In the genomic region with DNA sequence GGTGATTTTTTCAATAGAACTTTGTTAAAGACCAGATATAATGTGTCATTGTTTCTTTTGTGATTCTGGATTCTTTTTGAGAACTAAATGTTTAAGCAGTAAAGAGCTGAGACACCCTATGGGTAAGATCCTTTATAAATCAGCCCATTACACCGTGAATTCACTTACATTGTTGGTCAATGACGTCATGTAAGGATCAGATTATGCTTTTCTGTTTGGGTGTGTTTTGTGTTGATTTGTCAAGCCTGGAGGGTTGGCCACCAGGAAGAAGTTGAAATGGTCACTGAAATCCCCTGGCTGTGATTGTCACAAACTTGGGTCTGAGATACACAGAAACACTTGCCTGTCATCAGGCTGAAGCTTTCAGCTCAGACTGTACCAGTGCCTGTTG, we compare ENCODE assay signal across 11 cellular contexts. TPM values are rescaled to one million over a fixed set of nuclear protein-coding genes. Genes with fewer than 3 reads are reported as not detected.
A peak's percentile ranks its signal among the peaks of the same experiment; 100 is the strongest.
DNase-seq lines count a peak whose midpoint lies in the region; ATAC-seq, FAIRE-seq and TF ChIP-seq lines count a peak whose summit lies in the region.
"Had no signal": no experiment of that assay in that cellular context is flagged by ENCODE, and none has a peak within 500 bp of the region (broad histone marks: within the 10 kb centered on the region; RNA-seq: fewer than 3 reads in every experiment).

No MANE protein-coding gene starts in this region.

- peak overlapping the region; percentile 41 for H3K27ac Mint-ChIP-seq in Calu3 (ENCODE audit: unreplicated experiment)

- intact Hi-C loops in Calu3 (cut with micrococcal nuclease; ENCODE audit: unreplicated experiment) = loop anchor here (2.0 kb wide), 1 partner anchor 23 kb away; no protein-coding TSS in a partner anchor

- no peak for TF ChIP-seq CTCF in Calu3 (IDR thresholded peaks at IDR 0.05; ENCODE audit: unreplicated experiment)
- TF ChIP-seq CTCF in osteoblast (IDR thresholded peaks at IDR 0.05; ENCODE audit: extremely low read depth, low read depth, low read length) = no peak

- no peaks in the 10 kb centered on the region for H3K36me3 ChIP-seq in osteoblast (ENCODE audit: insufficient read depth, low read length)

- peaks cover 6% of the 10 kb centered on the region for H3K9me3 Mint-ChIP-seq in Calu3 (ENCODE audit: low read depth, unreplicated experiment)

- H3K4me3 ChIP-seq in osteoblast (ENCODE audit: insufficient read depth, low read length) = peak overlapping the region; percentile 18

- no peaks in the 10 kb centered on the region for H4K20me1 ChIP-seq in osteoblast (ENCODE audit: insufficient read depth, low read length)

- peak overlapping the region; percentile 68 for H3K27ac ChIP-seq in osteoblast (ENCODE audit: low read depth, low read length)
- H3K27ac ChIP-seq: C4-2B had no signal

- ATAC-seq in GM18868 (IDR thresholded peaks at IDR 0.05; ENCODE audit: unreplicated experiment) = no peak
- no peak for ATAC-seq in HG02970 (IDR thresholded peaks at IDR 0.05; ENCODE audit: low FRiP score, unreplicated experiment)

- peak; percentile 71 for FAIRE-seq in TTC549 (lab: Jason Lieb, UNC)
- FAIRE-seq: colon had no signal

- peak overlapping the region; percentile 9 for H2AFZ ChIP-seq in osteoblast (ENCODE audit: low read length)

- H3K27me3 Mint-ChIP-seq in Calu3 (ENCODE audit: unreplicated experiment) = no peaks in the 10 kb centered on the region

- H3K36me3 Mint-ChIP-seq in Calu3 (ENCODE audit: insufficient read depth, unreplicated experiment) = no peaks in the 10 kb centered on the region

- H3K9me3 ChIP-seq in osteoblast (ENCODE audit: low read depth, low read length) = no peaks in the 10 kb centered on the region

- BruUV-seq in Calu3 (replicated peaks; lab: Mats Ljungman, UMichigan) = no TSS peak

- DNase-seq in Calu3 = peak; percentile 32
- DNase-seq in fibroblast of peridontal ligament (ENCODE audit: extremely low read depth) = peak; percentile 63
- no peak for DNase-seq in osteoblast (ENCODE audit: insufficient read length, low spot score, missing footprints)
- DNase-seq in OCI-M1 (lab: John Stamatoyannopoulos, UW) = no peak
- DNase-seq in NCI-H2196 (lab: John Stamatoyannopoulos, UW; ENCODE audit: unreplicated experiment) = no peak
- DNase-seq: activated CD8-positive, alpha-beta memory T cell treated with anti-CD3 and anti-CD28 coated beads, Interleukin-2, amount 50 U/mL, for 48 hours had no signal

- H3K4me2 ChIP-seq in osteoblast (ENCODE audit: insufficient read depth, low read length) = peak overlapping the region; percentile 53

- no peak overlapping the region for H3K4me3 Mint-ChIP-seq in Calu3 (ENCODE audit: low read depth, unreplicated experiment)

- H3K4me1 ChIP-seq in osteoblast (ENCODE audit: insufficient read depth, low read length) = peaks cover 17% of the 10 kb centered on the region

- H3K4me1 Mint-ChIP-seq in Calu3 (ENCODE audit: low read depth, unreplicated experiment) = peaks cover 46% of the 10 kb centered on the region

- no peaks in the 10 kb centered on the region for H3K27me3 ChIP-seq in osteoblast (ENCODE audit: insufficient read depth, low read length)

- no peaks in the 10 kb centered on the region for H3K79me2 ChIP-seq in osteoblast (ENCODE audit: insufficient read depth, low read length)

- CTCF ChIA-PET in Calu3 (lab: Charles Lee) = interaction anchor here (0.9 to 2.5 kb wide), 4 partner anchors 22 to 177 kb away, joined by 3 to 17 read pairs (median 4); no protein-coding TSS in a partner anchor

RNA-seq across cellular contexts. Expression of a gene that starts 7.0 kb away (rescaled TPM):
- 7.5 and 10.5 TPM in 2 replicates for total RNA-seq in Calu3 (2022)
- total RNA-seq in osteoblast = 0.36 TPM in 1 of 2 replicates, not detected in the other

Comparison
In these comparisons a context has a peak if more than half of its experiments do, and no peak if none do; other contexts are left out.
1. DNase-seq: peak in Calu3 (single experiment) and fibroblast of peridontal ligament (single experiment); none in osteoblast (single experiment), OCI-M1 (single experiment) and NCI-H2196 (single experiment).